ENCODE assay signal across 17 cellular contexts in the genomic region with DNA sequence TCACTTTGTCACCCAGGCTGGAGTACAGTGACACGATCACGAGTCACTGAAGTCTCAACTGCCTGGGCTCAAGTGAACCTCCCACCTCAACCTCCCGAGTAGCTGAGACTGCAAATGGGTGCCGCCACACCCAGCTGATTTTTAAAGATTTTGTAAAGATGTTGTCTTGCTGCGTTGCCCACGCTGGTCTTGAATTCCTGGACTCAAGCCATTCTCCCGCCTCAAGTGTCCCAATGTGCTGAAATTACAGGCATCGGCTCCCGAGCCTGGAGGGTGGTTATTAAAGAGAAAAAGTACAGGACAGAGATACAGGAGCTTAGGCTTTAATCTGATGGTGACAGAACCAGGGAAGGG. TPM values are rescaled to one million over a fixed set of nuclear protein-coding genes. Genes with fewer than 3 reads are reported as not detected.
DNase-seq lines count a peak whose midpoint lies in the region; ATAC-seq and TF ChIP-seq lines count a peak whose summit lies in the region.
"Had no signal": no experiment of that assay in that cellular context is flagged by ENCODE, and none has a peak within 500 bp of the region (broad histone marks: within the 10 kb centered on the region; RNA-seq: fewer than 3 reads in every experiment).

No MANE protein-coding gene starts in this region.

- peak overlapping the region; percentile 75 to 83 for H3K4me3 ChIP-seq in foreskin fibroblast (ENCODE audit: low read depth in 1 of 2, low read length in 2 of 2)
- H3K4me3 ChIP-seq in spleen = no peak overlapping the region

- peaks cover 7 to 52% (median 34%) of the 10 kb centered on the region in 6 donors for H3K4me1 ChIP-seq in spleen

- peaks cover 6% of the 10 kb centered on the region for H3K9me3 Mint-ChIP-seq in activated CD4-positive, alpha-beta T cell treated with anti-CD3 and anti-CD28 coated beads, Interleukin-2, amount 10 ng/mL, durations not matched to agents 7 days and 5 days
- H3K9me3 Mint-ChIP-seq in activated CD4-positive, alpha-beta memory T cell treated with anti-CD3 and anti-CD28 coated beads for 36 hours = peaks cover 9% of the 10 kb centered on the region

- H3K36me3 ChIP-seq in spleen = peaks cover 0 to 9% (median 0%) of the 10 kb centered on the region in 6 donors
- H3K36me3 ChIP-seq: vagina, WERI-Rb-1 had no signal

- no peaks in the 10 kb centered on the region for H3K27me3 Mint-ChIP-seq in activated CD4-positive, alpha-beta T cell treated with anti-CD3 and anti-CD28 coated beads, Interleukin-2, amount 10 ng/mL, durations not matched to agents 7 days and 5 days
- H3K27me3 Mint-ChIP-seq in activated CD4-positive, alpha-beta memory T cell treated with anti-CD3 and anti-CD28 coated beads for 36 hours = no peaks in the 10 kb centered on the region

- TF ChIP-seq POLR2A in spleen (IDR thresholded peaks at IDR 0.05) = no peak

- CTCF ChIA-PET in activated CD4-positive, alpha-beta T cell treated with anti-CD3 and anti-CD28 coated beads, Interleukin-2, amount 10 ng/mL, durations not matched to agents 7 days and 5 days (lab: Charles Lee) = interaction anchor here (0.8 kb wide), 1 partner anchor 26 kb away, joined by 3 read pairs; no protein-coding TSS in a partner anchor
- CTCF ChIA-PET in activated CD4-positive, alpha-beta memory T cell treated with anti-CD3 and anti-CD28 coated beads for 36 hours (lab: Charles Lee) = interaction anchor here (0.6 kb wide), 1 partner anchor 205 kb away, joined by 4 read pairs; no protein-coding TSS in a partner anchor

- H3K27me3 ChIP-seq in spleen (replicated peaks in 1 of 7) = no peaks in the 10 kb centered on the region
- H3K27me3 ChIP-seq: vagina had no signal

- no peak overlapping the region for H3K27ac Mint-ChIP-seq in activated CD4-positive, alpha-beta T cell treated with anti-CD3 and anti-CD28 coated beads, Interleukin-2, amount 10 ng/mL, durations not matched to agents 7 days and 5 days
- no peak overlapping the region for H3K27ac Mint-ChIP-seq in activated CD4-positive, alpha-beta memory T cell treated with anti-CD3 and anti-CD28 coated beads for 36 hours

- H3K4me1 Mint-ChIP-seq in activated CD4-positive, alpha-beta T cell treated with anti-CD3 and anti-CD28 coated beads, Interleukin-2, amount 10 ng/mL, durations not matched to agents 7 days and 5 days = peaks cover 25% of the 10 kb centered on the region
- peaks cover 34% of the 10 kb centered on the region for H3K4me1 Mint-ChIP-seq in activated CD4-positive, alpha-beta memory T cell treated with anti-CD3 and anti-CD28 coated beads for 36 hours (ENCODE audit: low read depth)

- H3K27ac ChIP-seq in spleen = no peak overlapping the region
- H3K27ac ChIP-seq: WERI-Rb-1 had no signal

- WGBS in spleen, 5 donors = 90 to 95% (median 90%) methylated on average over 9 of the region's 9 CpGs

- peak overlapping the region; percentile 19 for H3K4me3 Mint-ChIP-seq in activated CD4-positive, alpha-beta T cell treated with anti-CD3 and anti-CD28 coated beads, Interleukin-2, amount 10 ng/mL, durations not matched to agents 7 days and 5 days
- peak overlapping the region; percentile 36 for H3K4me3 Mint-ChIP-seq in activated CD4-positive, alpha-beta memory T cell treated with anti-CD3 and anti-CD28 coated beads for 36 hours

- peaks cover 0 to 11% (median 4%) of the 10 kb centered on the region in 8 donors for H3K9me3 ChIP-seq in spleen
- H3K9me3 ChIP-seq: vagina had no signal

- intact Hi-C loops in activated CD4-positive, alpha-beta memory T cell treated with anti-CD3 and anti-CD28 coated beads for 36 hours (cut with micrococcal nuclease) = loop anchor here (2.0 to 10.0 kb wide), 2 partner anchors 91 to 311 kb away; a partner anchor contains a TSS
- intact Hi-C loops in spleen (cut with DNase I; ENCODE audit: low total_unique reads) = loop anchor here (10.0 kb wide), 1 partner anchor 51 kb away; no protein-coding TSS in a partner anchor

- ATAC-seq in GM21529 (IDR thresholded peaks at IDR 0.05; ENCODE audit: unreplicated experiment) = no peak
- ATAC-seq: left cardiac atrium had no signal

- DNase-seq in activated CD4-positive, alpha-beta T cell treated with anti-CD3 and anti-CD28 coated beads, Interleukin-2, amount 10 ng/mL, durations not matched to agents 7 days and 5 days = no peak
- no peak for DNase-seq in activated CD4-positive, alpha-beta T cell treated with anti-CD3 and anti-CD28 coated beads for 48 hours
- peak; percentile 9 for DNase-seq in activated CD4-positive, alpha-beta memory T cell treated with anti-CD3 and anti-CD28 coated beads for 36 hours
- DNase-seq in foreskin fibroblast (no peak), spleen (peak; percentile 33), retina (no peak), hypothalamus (lab: John Stamatoyannopoulos, UW) (no peak)
- DNase-seq: activated gamma-delta T cell treated with Interleukin-2 at 50 U/mL for 16 hours; DND-41; left cardiac atrium; NCI-H1436 treated with DMSO at 0.1 percent for 48 hours; NCI-H526 treated with DMSO at 0.1 percent for 48 hours; Right ventricle myocardium superior; stimulated activated CD4-positive, alpha-beta T cell treated with anti-CD3 and anti-CD28 coated beads, Interleukin-12 subunit alpha, Interleukin-12 subunit beta, amount 100 ng/mL, for 4 hours; WERI-Rb-1 had no signal

- H3K36me3 Mint-ChIP-seq in activated CD4-positive, alpha-beta T cell treated with anti-CD3 and anti-CD28 coated beads, Interleukin-2, amount 10 ng/mL, durations not matched to agents 7 days and 5 days (ENCODE audit: low read depth) = peaks cover 17% of the 10 kb centered on the region
- H3K36me3 Mint-ChIP-seq in activated CD4-positive, alpha-beta memory T cell treated with anti-CD3 and anti-CD28 coated beads for 36 hours = peaks cover 2% of the 10 kb centered on the region

- POLR2A ChIA-PET in activated CD4-positive, alpha-beta T cell treated with anti-CD3 and anti-CD28 coated beads, Interleukin-2, amount 10 ng/mL, durations not matched to agents 7 days and 5 days (lab: Charles Lee) = no interaction called here
- POLR2A ChIA-PET in activated CD4-positive, alpha-beta memory T cell treated with anti-CD3 and anti-CD28 coated beads for 36 hours (lab: Charles Lee) = no interaction called here

- TF ChIP-seq CTCF in foreskin fibroblast (IDR thresholded peaks at IDR 0.05; ENCODE audit: low read depth, low read length) (no peak), spleen (IDR thresholded peaks at IDR 0.05 in 8 of 11, conservative IDR thresholded peaks at IDR 0.05 in 3 of 11) (no peak)

RNA-seq across cellular contexts. Expression of a gene that starts 55.1 kb away (rescaled TPM):
- 10 to 100 TPM; 40.0 to 41.3 TPM for total RNA-seq in activated CD4-positive, alpha-beta T cell treated with anti-CD3 and anti-CD28 coated beads, Interleukin-2, amount 10 ng/mL, durations not matched to agents 7 days and 5 days
- total RNA-seq in activated CD4-positive, alpha-beta memory T cell treated with anti-CD3 and anti-CD28 coated beads for 36 hours = 1 to 10 TPM; 7.4 to 8.2 TPM
- 10 to 100 TPM; 13.3 to 25.0 (median 16.7) TPM for total RNA-seq in spleen
- polyA plus RNA-seq in spleen = 1 to 10 TPM; 2.3 to 5.7 (median 4.2) TPM

RNA-seq across cellular contexts. Expression of a gene that starts 56.8 kb away (rescaled TPM):
- total RNA-seq in activated CD4-positive, alpha-beta T cell treated with anti-CD3 and anti-CD28 coated beads, Interleukin-2, amount 10 ng/mL, durations not matched to agents 7 days and 5 days = 10 to 100 TPM; 21.8 to 21.9 TPM
- 10 to 100 TPM; 18.8 to 20.7 TPM for total RNA-seq in activated CD4-positive, alpha-beta memory T cell treated with anti-CD3 and anti-CD28 coated beads for 36 hours
- total RNA-seq in spleen = 10 to 100 TPM; 26.7 to 39.6 (median 30.8) TPM
- polyA plus RNA-seq in spleen = 10 to 100 TPM in 1 of 3 donors, 1 to 10 TPM in 2; 8.3 to 10.0 (median 8.8) TPM

Comparison
In these comparisons a context has a peak if more than half of its experiments do, and no peak if none do; other contexts are left out.
1. DNase-seq: peak in activated CD4-positive, alpha-beta memory T cell treated with anti-CD3 and anti-CD28 coated beads for 36 hours (single experiment) and spleen (single experiment); none in activated CD4-positive, alpha-beta T cell treated with anti-CD3 and anti-CD28 coated beads, Interleukin-2, amount 10 ng/mL, durations not matched to agents 7 days and 5 days (single experiment), activated CD4-positive, alpha-beta T cell treated with anti-CD3 and anti-CD28 coated beads for 48 hours (single experiment), foreskin fibroblast (0 of 2), retina (single experiment) and hypothalamus (0 of 51).
2. H3K4me3 ChIP-seq: peak in foreskin fibroblast (2 of 2); none in spleen (0 of 8).